ENCODE assay signal across 8 cellular contexts in the genomic region with DNA sequence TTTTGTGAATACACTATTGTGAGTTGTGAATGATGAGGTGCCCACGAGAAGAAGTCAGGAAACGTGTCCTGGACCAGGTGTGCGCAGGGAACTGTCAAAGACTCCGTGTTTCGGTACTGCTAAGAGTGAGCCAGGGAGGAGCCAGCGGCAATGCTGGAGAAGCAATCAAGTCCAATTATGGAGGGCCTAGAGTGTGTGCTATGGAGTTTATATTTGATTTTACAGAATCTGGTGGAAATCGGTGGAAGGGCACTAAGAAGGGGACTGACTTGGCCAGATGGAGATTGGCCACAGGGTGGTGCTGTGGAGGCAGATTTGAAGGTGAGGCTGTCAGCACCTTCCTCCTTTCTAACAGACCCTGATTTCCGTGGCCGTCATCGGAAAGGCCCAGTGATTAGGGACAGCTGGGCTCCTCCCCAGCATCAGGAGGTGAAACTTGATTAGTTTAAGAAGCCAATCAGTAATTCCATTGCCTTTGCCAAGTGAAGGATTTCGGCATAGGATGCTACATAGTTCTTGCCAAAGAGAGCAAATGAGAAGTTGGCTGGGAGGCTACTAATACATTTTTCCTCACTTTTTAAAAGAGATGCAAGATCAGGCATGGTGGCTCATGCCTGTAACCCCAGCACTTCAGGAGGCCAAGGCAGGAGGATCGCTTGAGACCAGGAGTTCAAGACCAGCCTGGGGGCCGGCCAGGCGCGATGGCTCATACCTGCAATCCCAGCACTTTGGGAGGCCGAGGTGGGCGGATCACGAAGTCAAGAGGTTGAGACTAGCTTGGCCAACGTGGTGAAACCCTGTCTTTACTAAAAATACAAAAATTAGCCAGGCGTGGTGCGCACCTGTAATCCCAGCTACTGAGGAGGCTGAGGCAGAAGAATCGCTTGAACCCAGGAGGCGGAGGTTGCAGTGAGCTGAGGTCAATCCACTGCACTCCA. TPM values are rescaled to one million over a fixed set of nuclear protein-coding genes. Genes with fewer than 3 reads are reported as not detected.
A peak's percentile ranks its signal among the peaks of the same experiment; 100 is the strongest.
DNase-seq lines count a peak whose midpoint lies in the region; ATAC-seq and TF ChIP-seq lines count a peak whose summit lies in the region.

No MANE protein-coding gene starts in this region.

- no peak overlapping the region for H3K4me3 Mint-ChIP-seq in endothelial cell (ENCODE audit: unreplicated experiment)

- H3K9me3 Mint-ChIP-seq in endothelial cell (ENCODE audit: unreplicated experiment): no peaks in the 10 kb centered on the region

- H3K27ac Mint-ChIP-seq in endothelial cell (ENCODE audit: unreplicated experiment): peak overlapping the region; percentile 21

- DNase-seq in A172 (ENCODE audit: low spot score) (peak; percentile 76), HT1080 (ENCODE audit: low read depth) (peak; percentile 69), NOMO-1 treated with DMSO at 0.1 percent for 48 hours (lab: John Stamatoyannopoulos, UW; ENCODE audit: unreplicated experiment) (peak; percentile 82), endothelial cell (ENCODE audit: low spot score) (peak; percentile 88), mucosa of gallbladder (ENCODE audit: low spot score) (peak; percentile 79)
- peak; percentile 72 to 73 for DNase-seq in activated CD8-positive, alpha-beta memory T cell treated with anti-CD3 and anti-CD28 coated beads for 4 hours (ENCODE audit: low read depth in 2 of 2)
- DNase-seq in stimulated activated CD8-positive, alpha-beta memory T cell treated with anti-CD3 and anti-CD28 coated beads, Interleukin-4, amount 100 ng/mL, for 4 hours (ENCODE audit: low read depth in 2 of 2, low spot score in 1 of 2): peak; percentile 66 to 82

- TF ChIP-seq CTCF in endothelial cell (IDR thresholded peaks at IDR 0.05; ENCODE audit: unreplicated experiment): peak; percentile 63

- H3K36me3 Mint-ChIP-seq in endothelial cell (ENCODE audit: low read depth, unreplicated experiment): no peaks in the 10 kb centered on the region

- ATAC-seq in GM18511 (IDR thresholded peaks at IDR 0.05; ENCODE audit: unreplicated experiment): peak; percentile 66

- peaks cover 5% of the 10 kb centered on the region for H3K27me3 Mint-ChIP-seq in endothelial cell (ENCODE audit: unreplicated experiment)

- H3K4me1 Mint-ChIP-seq in endothelial cell (ENCODE audit: unreplicated experiment): peaks cover 24% of the 10 kb centered on the region

RNA-seq across cellular contexts. Expression of gene PTCH2, which starts 7.0 kb away (rescaled TPM):
- total RNA-seq in A172 (2014; rRNA removed; shearing (Covaris generic)): not detected in 2 replicates
- not detected in 2 replicates for total RNA-seq in HT1080 (2014; rRNA removed; shearing (Covaris generic))
- polyA plus RNA-seq in HT1080 (2015; cell fraction: cytosol; rRNA removed): 0.01 TPM in 1 of 2 replicates, not detected in the other
- 0.05 TPM in 1 of 2 replicates, not detected in the other for polyA plus RNA-seq in HT1080 (2015; cell fraction: nucleus; rRNA removed)
- 0.51 TPM for total RNA-seq in endothelial cell (ENCODE audit: unreplicated experiment)
- 1.9 TPM for total RNA-seq in mucosa of gallbladder

RNA-seq across cellular contexts. Expression of gene BTBD19, which starts 27.7 kb away (rescaled TPM):
- 4.8 and 9.4 TPM in 2 replicates for total RNA-seq in A172 (2014; rRNA removed; shearing (Covaris generic))
- total RNA-seq in HT1080 (2014; rRNA removed; shearing (Covaris generic)): 2.9 and 3.6 TPM in 2 replicates
- polyA plus RNA-seq in HT1080 (2015; cell fraction: cytosol; rRNA removed): 12.9 and 13.5 TPM in 2 replicates
- 120 and 143 TPM in 2 replicates for polyA plus RNA-seq in HT1080 (2015; cell fraction: nucleus; rRNA removed)
- total RNA-seq in endothelial cell (ENCODE audit: unreplicated experiment) (10.4 TPM), mucosa of gallbladder (7.8 TPM)

RNA-seq across cellular contexts. Expression of gene DYNLT4, which starts 28.9 kb away (rescaled TPM):
- 6.3 TPM in 1 of 2 replicates, not detected in the other for total RNA-seq in A172 (2014; rRNA removed; shearing (Covaris generic))
- not detected in 2 replicates for total RNA-seq in HT1080 (2014; rRNA removed; shearing (Covaris generic))
- polyA plus RNA-seq in HT1080 (2015; cell fraction: cytosol; rRNA removed): 0.51 and 1.1 TPM in 2 replicates
- polyA plus RNA-seq in HT1080 (2015; cell fraction: nucleus; rRNA removed): 2.3 TPM in 1 of 2 replicates, not detected in the other
- 1.4 TPM for total RNA-seq in endothelial cell (ENCODE audit: unreplicated experiment)
- not detected for total RNA-seq in mucosa of gallbladder

RNA-seq across cellular contexts. Expression of gene PLK3, which starts 35.8 kb away (rescaled TPM):
- total RNA-seq in A172 (2014; rRNA removed; shearing (Covaris generic)): 11.3 and 15.9 TPM in 2 replicates
- 26.7 and 28.3 TPM in 2 replicates for total RNA-seq in HT1080 (2014; rRNA removed; shearing (Covaris generic))
- polyA plus RNA-seq in HT1080 (2015; cell fraction: cytosol; rRNA removed): 36.9 and 39.9 TPM in 2 replicates
- 103 and 117 TPM in 2 replicates for polyA plus RNA-seq in HT1080 (2015; cell fraction: nucleus; rRNA removed)
- total RNA-seq in endothelial cell (ENCODE audit: unreplicated experiment) (17.2 TPM), mucosa of gallbladder (14.7 TPM)

RNA-seq across cellular contexts. Expression of gene BEST4, which starts 48.0 kb away (rescaled TPM):
- 0.05 TPM in 1 of 2 replicates, not detected in the other for total RNA-seq in A172 (2014; rRNA removed; shearing (Covaris generic))
- not detected in 2 replicates for total RNA-seq in HT1080 (2014; rRNA removed; shearing (Covaris generic))
- polyA plus RNA-seq in HT1080 (2015; cell fraction: cytosol; rRNA removed): 0.20 TPM in 1 of 2 replicates, not detected in the other
- 0.16 and 0.20 TPM in 2 replicates for polyA plus RNA-seq in HT1080 (2015; cell fraction: nucleus; rRNA removed)
- total RNA-seq in endothelial cell (ENCODE audit: unreplicated experiment) (0.18 TPM), mucosa of gallbladder (0.37 TPM)

Comparison
In these comparisons a context has a peak if more than half of its experiments do, and no peak if none do; other contexts are left out.
1. Peak in every context shown above with its lines: DNase-seq and ATAC-seq.